ENCODE assay signal across 1 cellular context in the genomic region with DNA sequence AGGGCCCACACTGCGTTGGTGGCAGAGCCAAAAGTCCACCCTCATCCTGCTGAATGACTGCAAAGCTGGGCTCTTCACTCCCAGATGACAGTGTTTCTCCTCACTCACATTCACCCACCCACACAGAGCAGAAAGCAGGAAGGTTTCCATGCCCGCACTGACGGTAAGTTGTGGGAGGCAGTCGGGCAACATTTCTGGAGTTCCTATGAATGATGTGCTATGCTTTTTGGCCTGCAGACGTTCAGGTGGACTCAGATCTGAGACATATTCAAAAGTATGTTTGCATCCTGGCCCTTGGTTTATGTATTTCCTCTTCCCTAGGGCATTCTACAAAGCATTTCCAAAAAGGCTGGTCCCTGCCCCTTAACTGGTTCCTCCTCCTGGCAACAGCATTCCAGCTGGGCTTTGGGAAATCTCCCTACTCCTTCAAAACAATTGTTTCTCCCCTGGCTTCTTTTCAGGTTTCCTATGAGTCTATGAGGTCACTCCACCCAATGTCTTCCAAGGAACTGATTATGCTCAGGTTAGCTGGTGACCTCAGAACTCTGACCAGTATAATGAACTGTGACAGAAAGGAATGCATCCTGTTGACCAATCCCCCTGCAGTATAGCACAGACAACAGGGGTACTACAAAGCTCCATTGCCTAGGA.
A peak's percentile ranks its signal among the peaks of the same experiment; 100 is the strongest.
TF ChIP-seq lines count a peak whose summit lies in the region.

No MANE protein-coding gene starts in this region.

TF ChIP-seq in IMR-90, 13 proteins besides CTCF, POLR2A, EP300 and RAD21:
- TF ChIP-seq CEBPB (IDR thresholded peaks at IDR 0.05; ENCODE audit: low read depth, low read length) (peak; percentile 62), RFX5 (IDR thresholded peaks at IDR 0.05; ENCODE audit: low read depth, low read length) (no peak), MAZ (IDR thresholded peaks at IDR 0.05; ENCODE audit: borderline replicate concordance, low read depth, low read length) (no peak), CHD1 (IDR thresholded peaks at IDR 0.05; ENCODE audit: low read depth, low read length) (no peak)
- TF ChIP-seq, protein P1, sequence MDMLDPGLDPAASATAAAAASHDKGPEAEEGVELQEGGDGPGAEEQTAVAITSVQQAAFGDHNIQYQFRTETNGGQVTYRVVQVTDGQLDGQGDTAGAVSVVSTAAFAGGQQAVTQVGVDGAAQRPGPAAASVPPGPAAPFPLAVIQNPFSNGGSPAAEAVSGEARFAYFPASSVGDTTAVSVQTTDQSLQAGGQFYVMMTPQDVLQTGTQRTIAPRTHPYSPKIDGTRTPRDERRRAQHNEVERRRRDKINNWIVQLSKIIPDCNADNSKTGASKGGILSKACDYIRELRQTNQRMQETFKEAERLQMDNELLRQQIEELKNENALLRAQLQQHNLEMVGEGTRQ (IDR thresholded peaks at IDR 0.05; ENCODE audit: low read depth, low read length): no peak
TF ChIP-seq in IMR-90: peak in this region for 1.
